13 cellular contexts compared by ENCODE assay signal in the genomic region with DNA sequence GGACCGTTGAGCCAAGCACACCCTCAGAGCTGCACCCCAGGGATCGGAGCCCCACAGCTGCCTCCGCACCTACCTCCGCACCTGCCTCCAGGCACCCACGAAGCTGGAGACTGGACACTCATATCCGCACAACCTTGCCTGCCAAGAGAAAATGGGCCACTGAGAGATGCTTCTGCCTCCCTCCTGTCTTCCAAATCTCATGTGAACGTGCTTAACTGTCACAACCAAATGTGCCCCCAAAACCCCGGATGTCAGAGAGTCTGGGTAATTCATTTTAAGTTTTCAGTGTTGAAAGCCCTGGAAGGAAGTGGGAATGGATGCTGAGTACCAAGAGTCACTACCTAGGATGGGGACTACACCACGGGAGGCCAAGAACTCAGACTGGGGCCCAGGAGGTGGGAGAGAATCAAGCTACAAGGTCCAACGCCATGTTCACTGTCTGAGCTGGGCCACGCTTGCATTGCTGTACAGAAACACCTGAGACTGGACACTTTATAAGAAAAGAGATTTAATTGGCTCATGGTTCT. TPM values are rescaled to one million over a fixed set of nuclear protein-coding genes. Genes with fewer than 3 reads are reported as not detected.
DNase-seq lines count a peak whose midpoint lies in the region; ATAC-seq and TF ChIP-seq lines count a peak whose summit lies in the region.
"Had no signal": no experiment of that assay in that cellular context is flagged by ENCODE, and none has a peak within 500 bp of the region (broad histone marks: within the 10 kb centered on the region; RNA-seq: fewer than 3 reads in every experiment).

No MANE protein-coding gene starts in this region.

- no peak overlapping the region for H3K9ac ChIP-seq in neural progenitor cell

- H3K4me3 Mint-ChIP-seq in CD14-positive monocyte, result peak overlapping the region; percentile 10 to 18
- H3K4me3 Mint-ChIP-seq in T-cell, result peak overlapping the region; percentile 82 to 91 (median 84)
- H3K4me3 Mint-ChIP-seq in neural progenitor cell, result peak overlapping the region; percentile 52

- H3K36me3 Mint-ChIP-seq in CD14-positive monocyte, result peaks cover 6 to 11% of the 10 kb centered on the region in 2 donors
- H3K36me3 Mint-ChIP-seq in T-cell, result no peaks in the 10 kb centered on the region
- H3K36me3 Mint-ChIP-seq in neural progenitor cell, result no peaks in the 10 kb centered on the region

- no peaks in the 10 kb centered on the region for H3K79me2 ChIP-seq in neural progenitor cell (ENCODE audit: low read depth)

- no peak overlapping the region for H3K4me2 ChIP-seq in neural progenitor cell

- H3K27me3 Mint-ChIP-seq in CD14-positive monocyte (ENCODE audit: low read depth in 3 of 3) (peaks cover 3 to 10% (median 8%) of the 10 kb centered on the region in 3 donors), T-cell (no peaks in the 10 kb centered on the region), neural progenitor cell (ENCODE audit: insufficient read depth, low read depth) (peaks cover 13% of the 10 kb centered on the region)

- H3K9me3 ChIP-seq in neural progenitor cell (ENCODE audit: low read depth) (no peaks in the 10 kb centered on the region), body of pancreas (no peaks in the 10 kb centered on the region), left lung (no peaks in the 10 kb centered on the region)
- H3K9me3 ChIP-seq: vagina had no signal

- TF ChIP-seq CTCF in CD14-positive monocyte (IDR thresholded peaks at IDR 0.05), result no peak
- TF ChIP-seq CTCF in neural progenitor cell (IDR thresholded peaks at IDR 0.05), result no peak
- no peak for TF ChIP-seq CTCF in body of pancreas (IDR thresholded peaks at IDR 0.05)
- no peak for TF ChIP-seq CTCF in left lung (IDR thresholded peaks at IDR 0.05)

- peaks cover 20% of the 10 kb centered on the region for H3K4me1 ChIP-seq in neural progenitor cell
- no peaks in the 10 kb centered on the region for H3K4me1 ChIP-seq in body of pancreas
- H3K4me1 ChIP-seq in left lung, result peaks cover 0 to 2% of the 10 kb centered on the region in 2 donors
- H3K4me1 ChIP-seq: vagina had no signal

- H3K4me1 Mint-ChIP-seq in CD14-positive monocyte, result peaks cover 36% of the 10 kb centered on the region
- H3K4me1 Mint-ChIP-seq in T-cell, result peaks cover 60 to 63% (median 60%) of the 10 kb centered on the region in 3 donors
- peaks cover 74% of the 10 kb centered on the region for H3K4me1 Mint-ChIP-seq in neural progenitor cell

- H3K9me3 Mint-ChIP-seq in CD14-positive monocyte, result no peaks in the 10 kb centered on the region
- no peaks in the 10 kb centered on the region for H3K9me3 Mint-ChIP-seq in T-cell
- no peaks in the 10 kb centered on the region for H3K9me3 Mint-ChIP-seq in neural progenitor cell

- intact Hi-C loops in CD14-positive monocyte (cut with micrococcal nuclease), result no loop called here
- intact Hi-C loops in Right ventricle myocardium superior (cut with DNase I), result no loop called here
- intact Hi-C loops in body of pancreas (cut with DNase I), result no loop called here
- intact Hi-C loops in left lung (cut with DNase I), result no loop called here

- WGBS in body of pancreas, 2 donors, result 88 to 90% methylated on average over 11 of the region's 11 CpGs

- no peak overlapping the region for H3K27ac Mint-ChIP-seq in CD14-positive monocyte
- H3K27ac Mint-ChIP-seq in T-cell, result peak overlapping the region; percentile 97 to 100
- H3K27ac Mint-ChIP-seq in neural progenitor cell, result peak overlapping the region; percentile 20
- H3K27ac Mint-ChIP-seq: progenitor cell of endocrine pancreas had no signal

- no peak for TF ChIP-seq POLR2A in body of pancreas (IDR thresholded peaks at IDR 0.05)

- CTCF ChIA-PET in T-cell (lab: Charles Lee), result interaction anchor here (0.6 to 1.3 kb wide), 3 partner anchors 41 to 453 kb away, joined by 3 to 11 read pairs (median 4); no protein-coding TSS in a partner anchor

- H2AFZ ChIP-seq in neural progenitor cell (replicated peaks), result no peak overlapping the region

- POLR2A ChIA-PET in T-cell (lab: Charles Lee), result interaction anchor here in 1 of 2 donors (0.9 kb wide), 1 partner anchor 40 kb away, joined by 12 read pairs; no protein-coding TSS in a partner anchor

- no peaks in the 10 kb centered on the region for H3K36me3 ChIP-seq in neural progenitor cell
- no peaks in the 10 kb centered on the region for H3K36me3 ChIP-seq in body of pancreas (replicated peaks in 1 of 2; ENCODE audit: insufficient read depth in 1 of 2, low read depth in 2 of 2)
- H3K36me3 ChIP-seq in left lung, result no peaks in the 10 kb centered on the region
- H3K36me3 ChIP-seq: vagina had no signal

- H3F3A ChIP-seq in neural progenitor cell (ENCODE audit: low read depth), result peaks cover 26% of the 10 kb centered on the region

- DNase-seq in CD14-positive monocyte (ENCODE audit: low spot score) (no peak), T-cell (peak in 32 of 34 experiments; percentile 15 to 78 (median 56)), neural progenitor cell (ENCODE audit: low spot score) (no peak), Right ventricle myocardium superior (no peak), AG20443 (ENCODE audit: low spot score) (no peak), body of pancreas (no peak), left lung (no peak)
- DNase-seq in activated naive CD4-positive, alpha-beta T cell treated with Interleukin-2 at 50 U/mL for 16 hours, result peak; percentile 36
- DNase-seq: GF-D8, NCI-H524 had no signal

- no peaks in the 10 kb centered on the region for H4K20me1 ChIP-seq in neural progenitor cell (ENCODE audit: low read depth)

- no peak overlapping the region for H3K4me3 ChIP-seq in neural progenitor cell
- H3K4me3 ChIP-seq in body of pancreas, result no peak overlapping the region
- H3K4me3 ChIP-seq in left lung, result no peak overlapping the region
- H3K4me3 ChIP-seq: vagina had no signal

- peak; percentile 62 to 78 (median 67) for ATAC-seq in T-cell (replicated peaks in 1 of 4)
- no peak for ATAC-seq in Right ventricle myocardium superior (ENCODE audit: poor library complexity)
- ATAC-seq in body of pancreas, result no peak
- ATAC-seq in left lung, result no peak

- H3K27ac ChIP-seq in neural progenitor cell (no peak overlapping the region), body of pancreas (no peak overlapping the region), left lung (no peak overlapping the region)
- H3K27ac ChIP-seq: vagina, VCaP had no signal

- H3K27me3 ChIP-seq in neural progenitor cell (no peaks in the 10 kb centered on the region), body of pancreas (no peaks in the 10 kb centered on the region), left lung (peaks cover 0 to 5% of the 10 kb centered on the region in 2 donors)
- H3K27me3 ChIP-seq: vagina had no signal

RNA-seq across cellular contexts. Expression of a gene that starts 49.5 kb away (rescaled TPM):
- 1 to 10 TPM; 4.7 to 5.0 TPM for polyA plus RNA-seq in CD14-positive monocyte
- total RNA-seq in T-cell, result 10 to 100 TPM in 3 of 5 donors, 1 to 10 TPM in 2; 6.2 to 12.3 (median 10.2) TPM
- total RNA-seq in neural progenitor cell (ENCODE audit: low replicate concordance), result 18.4 and 22.5 TPM in 2 replicates
- 5.0 TPM for total RNA-seq in Right ventricle myocardium superior
- total RNA-seq in body of pancreas, result 10 to 100 TPM in 1 of 2 donors, 1 to 10 TPM in 1; 6.7 to 11.2 TPM
- total RNA-seq in left lung, result 10 to 100 TPM; 13.1 to 18.8 TPM

Comparison
In these comparisons a context has a peak if more than half of its experiments do, and no peak if none do; other contexts are left out.
1. DNase-seq: peak in T-cell (32 of 34) and activated naive CD4-positive, alpha-beta T cell treated with Interleukin-2 at 50 U/mL for 16 hours (single experiment); none in CD14-positive monocyte (single experiment), neural progenitor cell (single experiment), Right ventricle myocardium superior (single experiment), AG20443 (single experiment), body of pancreas (0 of 4) and left lung (0 of 2).
2. H3K27ac Mint-ChIP-seq: peak in T-cell (2 of 2) and neural progenitor cell (single experiment); none in CD14-positive monocyte (0 of 7).
3. H3K4me3 Mint-ChIP-seq: peak in every context shown above with its lines; median percentile 84 in T-cell; 52 in neural progenitor cell; 14 in CD14-positive monocyte.
4. ATAC-seq: peak in T-cell (4 of 4); none in Right ventricle myocardium superior (single experiment), body of pancreas (single experiment) and left lung (single experiment).